15 cellular contexts compared by ENCODE assay signal in genomic region chr12:108307006-108307405, GRCh38. TPM values are rescaled to one million over a fixed set of nuclear protein-coding genes. Genes with fewer than 3 reads are reported as not detected.
DNase-seq lines count a peak whose midpoint lies in the region; ATAC-seq, FAIRE-seq and TF ChIP-seq lines count a peak whose summit lies in the region.
"Had no signal": no experiment of that assay in that cellular context is flagged by ENCODE, and none has a peak within 500 bp of the region (broad histone marks: within the 10 kb centered on the region; RNA-seq: fewer than 3 reads in every experiment).

No MANE protein-coding gene starts in this region.

- peak; percentile 71 to 85 for ATAC-seq in natural killer cell treated with Interleukin-12 subunit alpha and Interleukin-12 subunit beta and Interleukin-15 and Interleukin-18, amount 100 ng/mL, for 72 hours
- ATAC-seq in HG02884 (IDR thresholded peaks at IDR 0.05; ENCODE audit: unreplicated experiment), result no peak

- no peaks in the 10 kb centered on the region for H3K36me3 Mint-ChIP-seq in chondrocyte (ENCODE audit: low read depth)
- H3K36me3 Mint-ChIP-seq in natural killer cell treated with Interleukin-12 subunit alpha and Interleukin-12 subunit beta and Interleukin-15 and Interleukin-18, amount 100 ng/mL, for 72 hours, result no peaks in the 10 kb centered on the region
- H3K36me3 Mint-ChIP-seq: brain, type B pancreatic cell had no signal

- H3K4me3 ChIP-seq in AG10803 (ENCODE audit: low read length), result no peak overlapping the region
- H3K4me3 ChIP-seq: SJSA1 had no signal

- H3K27me3 Mint-ChIP-seq in chondrocyte (ENCODE audit: low read depth), result no peaks in the 10 kb centered on the region
- H3K27me3 Mint-ChIP-seq in natural killer cell treated with Interleukin-12 subunit alpha and Interleukin-12 subunit beta and Interleukin-15 and Interleukin-18, amount 100 ng/mL, for 72 hours, result no peaks in the 10 kb centered on the region

- peak overlapping the region; percentile 99 for H3K27ac Mint-ChIP-seq in chondrocyte (ENCODE audit: unreplicated experiment)
- peak overlapping the region; percentile 87 to 88 for H3K27ac Mint-ChIP-seq in natural killer cell treated with Interleukin-12 subunit alpha and Interleukin-12 subunit beta and Interleukin-15 and Interleukin-18, amount 100 ng/mL, for 72 hours

- TF ChIP-seq CTCF in AG10803 (conservative IDR thresholded peaks at IDR 0.05; ENCODE audit: low read length) (no peak), chondrocyte (IDR thresholded peaks at IDR 0.05) (no peak)

- DNase-seq in AG10803 (ENCODE audit: low read depth), result peak; percentile 93
- DNase-seq in HTR-8/SVneo (ENCODE audit: insufficient read length, low spot score), result peak; percentile 34
- no peak for DNase-seq in chondrocyte (ENCODE audit: low spot score)
- DNase-seq in natural killer cell treated with Interleukin-12 subunit alpha and Interleukin-12 subunit beta and Interleukin-15 and Interleukin-18, amount 100 ng/mL, for 72 hours (ENCODE audit: low spot score), result no peak
- DNase-seq in GM12892 (ENCODE audit: insufficient read length), result no peak
- DNase-seq in activated gamma-delta T cell (lab: John Stamatoyannopoulos, UW), result no peak
- DNase-seq in activated naive CD4-positive, alpha-beta T cell (lab: John Stamatoyannopoulos, UW), result no peak
- DNase-seq: activated CD4-positive, alpha-beta T cell treated with anti-CD3 and anti-CD28 coated beads, Interleukin-2, amount 50 U/mL, for 48 hours; COR-L47; NCI-H2081 treated with DMSO at 0.1 percent for 48 hours; stimulated activated CD4-positive, alpha-beta T cell treated with anti-CD3 and anti-CD28 coated beads, Interleukin-2, amount 100 ng/mL, for 48 hours had no signal

- no peak for FAIRE-seq in HTR-8/SVneo (lab: Jason Lieb, UNC)
- FAIRE-seq in GM12892 (lab: Jason Lieb, UNC), result no peak

- peak overlapping the region; percentile 20 for H3K4me3 Mint-ChIP-seq in chondrocyte (ENCODE audit: unreplicated experiment)
- H3K4me3 Mint-ChIP-seq in natural killer cell treated with Interleukin-12 subunit alpha and Interleukin-12 subunit beta and Interleukin-15 and Interleukin-18, amount 100 ng/mL, for 72 hours, result peak overlapping the region; percentile 93
- H3K4me3 Mint-ChIP-seq: brain had no signal

- H3K9me3 Mint-ChIP-seq in chondrocyte (ENCODE audit: low read depth), result no peaks in the 10 kb centered on the region
- H3K9me3 Mint-ChIP-seq in natural killer cell treated with Interleukin-12 subunit alpha and Interleukin-12 subunit beta and Interleukin-15 and Interleukin-18, amount 100 ng/mL, for 72 hours, result no peaks in the 10 kb centered on the region
- H3K9me3 Mint-ChIP-seq: type B pancreatic cell had no signal

- no peak for TF ChIP-seq POLR2A in GM12892 (IDR thresholded peaks at IDR 0.05; ENCODE audit: low read depth, low read length)

- peaks cover 94% of the 10 kb centered on the region for H3K4me1 Mint-ChIP-seq in chondrocyte (ENCODE audit: low read depth)
- peaks cover 57 to 74% of the 10 kb centered on the region in 2 donors for H3K4me1 Mint-ChIP-seq in natural killer cell treated with Interleukin-12 subunit alpha and Interleukin-12 subunit beta and Interleukin-15 and Interleukin-18, amount 100 ng/mL, for 72 hours (ENCODE audit: low read depth in 2 of 2)

RNA-seq across cellular contexts. Expression of gene CMKLR1, which starts 32.1 kb away (rescaled TPM):
- total RNA-seq in chondrocyte, result 31.2 to 74.3 TPM (median 32.9 TPM) in 3 replicates
- 1 to 10 TPM in 1 of 2 donors, under 1 TPM in 1; 0.26 to 1.1 TPM for total RNA-seq in natural killer cell treated with Interleukin-12 subunit alpha and Interleukin-12 subunit beta and Interleukin-15 and Interleukin-18, amount 100 ng/mL, for 72 hours
- 8.0 TPM for polyA plus RNA-seq in GM12892 (2012; ENCODE audit: missing spikeins)
- total RNA-seq: SJSA1 had no signal

Comparison
In these comparisons a context has a peak if more than half of its experiments do, and no peak if none do; other contexts are left out.
1. DNase-seq: peak in AG10803 (single experiment) and HTR-8/SVneo (single experiment); none in chondrocyte (single experiment), natural killer cell treated with Interleukin-12 subunit alpha and Interleukin-12 subunit beta and Interleukin-15 and Interleukin-18, amount 100 ng/mL, for 72 hours (single experiment), GM12892 (single experiment), activated gamma-delta T cell (single experiment) and activated naive CD4-positive, alpha-beta T cell (0 of 4).
2. RNA of gene CMKLR1, which starts 32.1 kb away (total RNA-seq): 31.2 to 74.3 TPM in chondrocyte; 0.26 to 1.1 TPM in natural killer cell treated with Interleukin-12 subunit alpha and Interleukin-12 subunit beta and Interleukin-15 and Interleukin-18, amount 100 ng/mL, for 72 hours; every median in the first group is over 10 times any median in the second.